Comparison of ENCODE assay signal across 23 cellular contexts in the genomic region with DNA sequence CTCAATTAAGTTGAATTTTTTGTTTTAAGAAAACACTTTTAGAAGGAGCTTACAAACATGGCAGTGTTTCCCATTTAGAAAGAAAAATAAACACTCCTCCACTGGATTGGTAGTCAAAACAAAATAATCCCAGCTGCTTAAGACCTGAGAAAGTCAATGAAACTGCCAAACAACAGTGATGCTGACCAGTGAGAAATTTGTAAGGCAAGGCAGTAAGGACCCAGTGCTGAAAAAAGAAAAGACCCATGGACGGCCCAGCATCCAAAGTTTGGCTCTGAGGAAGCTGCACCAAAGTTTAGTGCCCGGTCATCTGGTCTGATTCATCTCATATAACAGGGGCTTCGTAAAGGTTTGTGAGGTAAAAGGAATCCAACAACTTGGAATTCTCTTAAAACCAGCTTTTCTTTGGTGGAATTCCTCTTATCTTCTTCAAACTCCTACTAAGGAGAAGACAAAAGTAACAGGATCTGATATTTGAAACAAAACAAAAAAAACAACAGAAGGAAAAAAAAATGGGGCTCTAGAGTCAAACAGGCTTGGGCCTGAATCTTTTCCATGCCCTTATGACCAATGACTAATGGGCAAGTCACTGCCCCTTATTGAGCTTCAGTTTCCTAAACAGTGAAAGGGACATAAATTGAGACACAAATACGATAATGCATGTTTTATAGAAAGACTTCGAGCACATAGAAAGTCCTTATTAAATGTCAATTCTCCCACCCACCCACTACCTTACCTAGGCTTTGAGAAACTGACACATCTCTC.
A peak's percentile ranks its signal among the peaks of the same experiment; 100 is the strongest.
DNase-seq lines count a peak whose midpoint lies in the region; ATAC-seq and FAIRE-seq lines count a peak whose summit lies in the region.
"Had no signal": no experiment of that assay in that cellular context is flagged by ENCODE, and none has a peak within 500 bp of the region (broad histone marks: within the 10 kb centered on the region; RNA-seq: fewer than 3 reads in every experiment).

No MANE protein-coding gene starts in this region.

- no peak overlapping the region for H4K8ac ChIP-seq in mesenchymal stem cell (ENCODE audit: low read length)

- H3K9me3 ChIP-seq in mesenchymal stem cell (ENCODE audit: control insufficient read depth, low read length) (no peaks in the 10 kb centered on the region), small intestine (ENCODE audit: control insufficient read depth, low read depth) (no peaks in the 10 kb centered on the region)
- H3K9me3 ChIP-seq: A549, lower lobe of right lung, MG63 had no signal

- no peak overlapping the region for H2BK120ac ChIP-seq in mesenchymal stem cell (ENCODE audit: low read depth, low read length)

- no peak overlapping the region for H3K27ac Mint-ChIP-seq in activated CD4-positive, alpha-beta T cell treated with anti-CD3 and anti-CD28 coated beads, Interleukin-2, amount 10 ng/mL, durations not matched to agents 24 days and 14 days
- H3K27ac Mint-ChIP-seq in activated naive CD8-positive, alpha-beta T cell treated with anti-CD3 and anti-CD28 coated beads, Interleukin-2, amount 50 U/mL, for 24 hours, result no peak overlapping the region
- H3K27ac Mint-ChIP-seq: activated CD4-positive, alpha-beta T cell treated with anti-CD3 and anti-CD28 coated beads for 36 hours; activated naive CD4-positive, alpha-beta T cell treated with anti-CD3 and anti-CD28 coated beads, Interleukin-2, amount 50 U/mL, for 24 hours; CD4-positive, CD25-positive, alpha-beta regulatory T cell; naive thymus-derived CD8-positive, alpha-beta T cell; stimulated activated naive CD8-positive, alpha-beta T cell treated with anti-CD3 and anti-CD28 coated beads, Interleukin-15, Interleukin-2, amounts not matched to agents 100 ng/mL and 50 ng/mL, for 24 hours had no signal

- no peak overlapping the region for H2BK15ac ChIP-seq in mesenchymal stem cell (ENCODE audit: low read depth, poor library complexity, severe bottlenecking)

- no peaks in the 10 kb centered on the region for H3K79me2 ChIP-seq in ACC112 (ENCODE audit: control insufficient read depth, insufficient read depth, low read length, unreplicated experiment)

- no peak overlapping the region for H3K23ac ChIP-seq in mesenchymal stem cell (ENCODE audit: low read length in 2 of 2)

- intact Hi-C loops in activated CD4-positive, alpha-beta T cell treated with anti-CD3 and anti-CD28 coated beads, Interleukin-2, amount 10 ng/mL, durations not matched to agents 24 days and 14 days (cut with micrococcal nuclease), result no loop called here

- peaks cover 21% of the 10 kb centered on the region for H3K27me3 Mint-ChIP-seq in activated CD4-positive, alpha-beta T cell treated with anti-CD3 and anti-CD28 coated beads, Interleukin-2, amount 10 ng/mL, durations not matched to agents 24 days and 14 days
- H3K27me3 Mint-ChIP-seq in activated naive CD8-positive, alpha-beta T cell treated with anti-CD3 and anti-CD28 coated beads, Interleukin-2, amount 50 U/mL, for 24 hours, result peaks cover 24% of the 10 kb centered on the region

- no peak for ATAC-seq in GM18907 (IDR thresholded peaks at IDR 0.05; ENCODE audit: unreplicated experiment)
- no peak for ATAC-seq in activated naive CD8-positive, alpha-beta T cell treated with anti-CD3 and anti-CD28 coated beads, Interleukin-2, amount 50 U/mL, for 24 hours
- ATAC-seq: A549; activated CD4-positive, alpha-beta T cell treated with anti-CD3 and anti-CD28 coated beads for 36 hours; lower lobe of right lung; naive thymus-derived CD8-positive, alpha-beta T cell had no signal

- H3K9ac ChIP-seq in mesenchymal stem cell (ENCODE audit: low read length), result peak overlapping the region; percentile 79

- no peak overlapping the region for H4K91ac ChIP-seq in mesenchymal stem cell (ENCODE audit: low read length)

- 61% methylated on average over 3 of the region's 5 CpGs for WGBS in mesenchymal stem cell
- WGBS in small intestine, 3 donors, result 62 to 72% (median 66%) methylated on average over 5 of the region's 5 CpGs

- H3K4me3 ChIP-seq in ACC112 (ENCODE audit: low read depth, low read length) (no peak overlapping the region), mesenchymal stem cell (ENCODE audit: insufficient read depth in 1 of 2, low read depth in 1 of 2, low read length in 2 of 2) (no peak overlapping the region), small intestine (ENCODE audit: low read depth in 1 of 2, low read length in 2 of 2) (no peak overlapping the region)
- H3K4me3 ChIP-seq: A549, lower lobe of right lung, MG63 had no signal

- H3K36me3 ChIP-seq in ACC112 (ENCODE audit: insufficient read depth, low read length) (no peaks in the 10 kb centered on the region), mesenchymal stem cell (ENCODE audit: control insufficient read depth in 1 of 2, insufficient read depth in 2 of 2, low read depth in 1 of 2, low read length in 2 of 2) (no peaks in the 10 kb centered on the region), small intestine (ENCODE audit: control insufficient read depth in 2 of 2, insufficient read depth in 2 of 2, low read length in 2 of 2) (no peaks in the 10 kb centered on the region)
- H3K36me3 ChIP-seq: lower lobe of right lung, MG63 had no signal

- H3K4ac ChIP-seq in mesenchymal stem cell (ENCODE audit: low read depth in 1 of 2, low read length in 2 of 2), result no peak overlapping the region

- no peaks in the 10 kb centered on the region for H3K79me1 ChIP-seq in mesenchymal stem cell (replicated peaks; ENCODE audit: low read length, poor library complexity, severe bottlenecking)

- H3K4me1 ChIP-seq in ACC112 (ENCODE audit: control insufficient read depth, insufficient read depth, low read length, unreplicated experiment), result peaks cover 15% of the 10 kb centered on the region
- H3K4me1 ChIP-seq in mesenchymal stem cell (ENCODE audit: control insufficient read depth, insufficient read depth, low read depth, low read length), result peaks cover 14% of the 10 kb centered on the region
- H3K4me1 ChIP-seq in small intestine (ENCODE audit: control insufficient read depth in 2 of 2, insufficient read depth in 1 of 2, low read depth in 1 of 2, low read length in 1 of 2), result no peaks in the 10 kb centered on the region
- H3K4me1 ChIP-seq: A549 had no signal

- no peak overlapping the region for H3K4me2 ChIP-seq in mesenchymal stem cell (ENCODE audit: low read length, poor library complexity, severe bottlenecking)
- H3K4me2 ChIP-seq: A549 had no signal

- H3K36me3 Mint-ChIP-seq in activated CD4-positive, alpha-beta T cell treated with anti-CD3 and anti-CD28 coated beads, Interleukin-2, amount 10 ng/mL, durations not matched to agents 24 days and 14 days (ENCODE audit: low read depth), result no peaks in the 10 kb centered on the region
- H3K36me3 Mint-ChIP-seq in activated naive CD8-positive, alpha-beta T cell treated with anti-CD3 and anti-CD28 coated beads, Interleukin-2, amount 50 U/mL, for 24 hours (ENCODE audit: low read depth), result no peaks in the 10 kb centered on the region
- H3K36me3 Mint-ChIP-seq: activated naive CD4-positive, alpha-beta T cell treated with anti-CD3 and anti-CD28 coated beads, Interleukin-2, amount 50 U/mL, for 24 hours; CD4-positive, CD25-positive, alpha-beta regulatory T cell; naive thymus-derived CD8-positive, alpha-beta T cell had no signal

- peak overlapping the region; percentile 38 for H3K27ac ChIP-seq in ACC112 (ENCODE audit: low read depth, low read length)
- no peak overlapping the region for H3K27ac ChIP-seq in mesenchymal stem cell (ENCODE audit: low read length, poor library complexity, severe bottlenecking)
- no peak overlapping the region for H3K27ac ChIP-seq in small intestine (ENCODE audit: low read depth in 1 of 2, low read length in 1 of 2)
- H3K27ac ChIP-seq: A549, lower lobe of right lung had no signal

- no peak overlapping the region for H3K4me3 Mint-ChIP-seq in activated CD4-positive, alpha-beta T cell treated with anti-CD3 and anti-CD28 coated beads, Interleukin-2, amount 10 ng/mL, durations not matched to agents 24 days and 14 days
- H3K4me3 Mint-ChIP-seq in activated naive CD8-positive, alpha-beta T cell treated with anti-CD3 and anti-CD28 coated beads, Interleukin-2, amount 50 U/mL, for 24 hours, result no peak overlapping the region
- H3K4me3 Mint-ChIP-seq: activated CD4-positive, alpha-beta T cell treated with anti-CD3 and anti-CD28 coated beads for 36 hours; activated naive CD4-positive, alpha-beta T cell treated with anti-CD3 and anti-CD28 coated beads, Interleukin-2, amount 50 U/mL, for 24 hours; CD4-positive, CD25-positive, alpha-beta regulatory T cell; naive thymus-derived CD8-positive, alpha-beta T cell; stimulated activated naive CD8-positive, alpha-beta T cell treated with anti-CD3 and anti-CD28 coated beads, Interleukin-15, Interleukin-2, amounts not matched to agents 100 ng/mL and 50 ng/mL, for 24 hours had no signal

- no peak overlapping the region for H3K18ac ChIP-seq in mesenchymal stem cell (ENCODE audit: low read depth in 1 of 2, low read length in 2 of 2)

- FAIRE-seq in endometrium (lab: Jason Lieb, UNC) (peak; percentile 98), small intestine (lab: Jason Lieb, UNC) (no peak)
- FAIRE-seq: A549, GM12891, HTR-8/SVneo had no signal

- no peak overlapping the region for H2BK12ac ChIP-seq in mesenchymal stem cell (ENCODE audit: low read length in 2 of 2)

- no peaks in the 10 kb centered on the region for H3K4me1 Mint-ChIP-seq in activated CD4-positive, alpha-beta T cell treated with anti-CD3 and anti-CD28 coated beads, Interleukin-2, amount 10 ng/mL, durations not matched to agents 24 days and 14 days
- H3K4me1 Mint-ChIP-seq in activated naive CD8-positive, alpha-beta T cell treated with anti-CD3 and anti-CD28 coated beads, Interleukin-2, amount 50 U/mL, for 24 hours, result no peaks in the 10 kb centered on the region
- H3K4me1 Mint-ChIP-seq: activated CD4-positive, alpha-beta T cell treated with anti-CD3 and anti-CD28 coated beads for 36 hours had no signal

- H3K27me3 ChIP-seq in ACC112 (ENCODE audit: insufficient read depth, low read length) (no peaks in the 10 kb centered on the region), mesenchymal stem cell (ENCODE audit: control insufficient read depth in 1 of 2, insufficient read depth in 1 of 2, low read length in 2 of 2) (peaks cover 0 to 11% of the 10 kb centered on the region in 2 experiments), small intestine (ENCODE audit: control insufficient read depth in 2 of 2, insufficient read depth in 2 of 2, low read length in 2 of 2) (peaks cover 0 to 2% of the 10 kb centered on the region in 2 donors)
- H3K27me3 ChIP-seq: MG63 had no signal

- peak overlapping the region; percentile 70 for H2AFZ ChIP-seq in ACC112 (ENCODE audit: low read length, unreplicated experiment)
- no peak overlapping the region for H2AFZ ChIP-seq in mesenchymal stem cell (ENCODE audit: low read depth, low read length)

- peak; percentile 68 for DNase-seq in HT1080 (ENCODE audit: low read depth)
- DNase-seq in mesenchymal stem cell, result peak; percentile 34
- no peak for DNase-seq in activated CD4-positive, alpha-beta T cell treated with anti-CD3 and anti-CD28 coated beads, Interleukin-2, amount 10 ng/mL, durations not matched to agents 24 days and 14 days
- no peak for DNase-seq in activated naive CD8-positive, alpha-beta T cell treated with anti-CD3 and anti-CD28 coated beads, Interleukin-2, amount 50 U/mL, for 24 hours
- DNase-seq in small intestine, result no peak
- DNase-seq: activated CD4-positive, alpha-beta T cell treated with anti-CD3 and anti-CD28 coated beads for 36 hours; CD4-positive, CD25-positive, alpha-beta regulatory T cell; effector CD4-positive, alpha-beta T cell; GOT3; lower lobe of right lung; MG63; naive thymus-derived CD8-positive, alpha-beta T cell; NCI-H1694 treated with DMSO at 0.1 percent for 48 hours; NCI-H446; SHP77 had no signal

- no peaks in the 10 kb centered on the region for H3K9me3 Mint-ChIP-seq in activated CD4-positive, alpha-beta T cell treated with anti-CD3 and anti-CD28 coated beads, Interleukin-2, amount 10 ng/mL, durations not matched to agents 24 days and 14 days
- no peaks in the 10 kb centered on the region for H3K9me3 Mint-ChIP-seq in activated naive CD8-positive, alpha-beta T cell treated with anti-CD3 and anti-CD28 coated beads, Interleukin-2, amount 50 U/mL, for 24 hours
- H3K9me3 Mint-ChIP-seq: activated naive CD4-positive, alpha-beta T cell treated with anti-CD3 and anti-CD28 coated beads, Interleukin-2, amount 50 U/mL, for 24 hours; naive thymus-derived CD8-positive, alpha-beta T cell; stimulated activated naive CD8-positive, alpha-beta T cell treated with anti-CD3 and anti-CD28 coated beads, Interleukin-15, Interleukin-2, amounts not matched to agents 100 ng/mL and 50 ng/mL, for 24 hours had no signal

- no peak overlapping the region for H2BK5ac ChIP-seq in mesenchymal stem cell (ENCODE audit: low read depth, low read length, poor library complexity, severe bottlenecking)

- H3K14ac ChIP-seq in mesenchymal stem cell (ENCODE audit: low read length in 2 of 2), result no peak overlapping the region

- no peak overlapping the region for H2AK5ac ChIP-seq in mesenchymal stem cell (ENCODE audit: low read length, severe bottlenecking)

Comparison
In these comparisons a context has a peak if more than half of its experiments do, and no peak if none do; other contexts are left out.
1. DNase-seq: peak in HT1080 (single experiment) and mesenchymal stem cell (single experiment); none in activated CD4-positive, alpha-beta T cell treated with anti-CD3 and anti-CD28 coated beads, Interleukin-2, amount 10 ng/mL, durations not matched to agents 24 days and 14 days (single experiment), activated naive CD8-positive, alpha-beta T cell treated with anti-CD3 and anti-CD28 coated beads, Interleukin-2, amount 50 U/mL, for 24 hours (single experiment) and small intestine (single experiment).